ENCODE assay signal across 1 cellular context in the genomic region with DNA sequence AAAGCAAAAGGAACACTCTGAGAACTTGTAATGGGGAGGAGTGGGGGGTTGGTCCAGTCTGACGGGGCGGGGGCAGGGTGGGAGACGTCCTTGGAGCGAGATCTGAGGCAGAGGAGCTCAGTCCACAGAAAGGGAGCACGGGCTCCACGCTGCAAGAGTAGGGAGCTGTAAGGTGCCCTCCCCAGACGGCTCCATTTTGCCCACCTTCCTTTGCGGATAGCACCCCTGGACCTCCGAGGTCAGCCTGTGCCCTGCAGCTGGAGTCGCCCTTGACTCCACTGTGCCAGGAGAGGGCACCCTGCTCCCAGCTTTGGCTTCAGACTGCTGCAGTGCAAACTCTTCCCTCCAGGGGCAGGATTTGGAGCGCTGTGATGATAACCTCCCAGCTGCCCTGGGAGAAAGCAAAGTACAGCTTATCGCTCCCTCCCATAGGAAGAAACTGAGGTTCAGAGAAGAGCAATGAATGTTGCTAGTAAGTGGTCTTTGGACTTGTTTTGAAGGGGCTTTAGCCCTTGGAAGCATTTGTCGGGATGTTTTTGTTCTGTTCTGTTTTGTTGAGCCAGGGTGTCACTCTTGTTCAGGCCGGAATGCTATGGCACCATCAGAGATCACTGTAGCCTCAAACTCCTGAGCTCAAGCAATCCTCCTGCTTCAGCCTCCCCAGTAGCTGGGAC.
A peak's percentile ranks its signal among the peaks of the same experiment; 100 is the strongest.
TF ChIP-seq lines count a peak whose summit lies in the region.

No MANE protein-coding gene starts in this region.

TF ChIP-seq in HepG2, 621 proteins besides CTCF, POLR2A, EP300 and RAD21 (continued from another document):
- TF ChIP-seq HMGA1 (CRISPR knock-in tag; conservative IDR thresholded peaks at IDR 0.05), result no peak
- no peak for TF ChIP-seq AGO2 (optimal IDR thresholded peaks at IDR 0.05; ENCODE audit: low read depth, low read length)
- TF ChIP-seq JDP2 (CRISPR knock-in tag; IDR thresholded peaks at IDR 0.05; ENCODE audit: borderline replicate concordance), result no peak
- TF ChIP-seq NONO (IDR thresholded peaks at IDR 0.05), result no peak
- peak; percentile 94 for TF ChIP-seq NONO (CRISPR knock-in tag; conservative IDR thresholded peaks at IDR 0.05)
- no peak for TF ChIP-seq NCOA5 (CRISPR knock-in tag; IDR thresholded peaks at IDR 0.05)
- TF ChIP-seq, protein P1, sequence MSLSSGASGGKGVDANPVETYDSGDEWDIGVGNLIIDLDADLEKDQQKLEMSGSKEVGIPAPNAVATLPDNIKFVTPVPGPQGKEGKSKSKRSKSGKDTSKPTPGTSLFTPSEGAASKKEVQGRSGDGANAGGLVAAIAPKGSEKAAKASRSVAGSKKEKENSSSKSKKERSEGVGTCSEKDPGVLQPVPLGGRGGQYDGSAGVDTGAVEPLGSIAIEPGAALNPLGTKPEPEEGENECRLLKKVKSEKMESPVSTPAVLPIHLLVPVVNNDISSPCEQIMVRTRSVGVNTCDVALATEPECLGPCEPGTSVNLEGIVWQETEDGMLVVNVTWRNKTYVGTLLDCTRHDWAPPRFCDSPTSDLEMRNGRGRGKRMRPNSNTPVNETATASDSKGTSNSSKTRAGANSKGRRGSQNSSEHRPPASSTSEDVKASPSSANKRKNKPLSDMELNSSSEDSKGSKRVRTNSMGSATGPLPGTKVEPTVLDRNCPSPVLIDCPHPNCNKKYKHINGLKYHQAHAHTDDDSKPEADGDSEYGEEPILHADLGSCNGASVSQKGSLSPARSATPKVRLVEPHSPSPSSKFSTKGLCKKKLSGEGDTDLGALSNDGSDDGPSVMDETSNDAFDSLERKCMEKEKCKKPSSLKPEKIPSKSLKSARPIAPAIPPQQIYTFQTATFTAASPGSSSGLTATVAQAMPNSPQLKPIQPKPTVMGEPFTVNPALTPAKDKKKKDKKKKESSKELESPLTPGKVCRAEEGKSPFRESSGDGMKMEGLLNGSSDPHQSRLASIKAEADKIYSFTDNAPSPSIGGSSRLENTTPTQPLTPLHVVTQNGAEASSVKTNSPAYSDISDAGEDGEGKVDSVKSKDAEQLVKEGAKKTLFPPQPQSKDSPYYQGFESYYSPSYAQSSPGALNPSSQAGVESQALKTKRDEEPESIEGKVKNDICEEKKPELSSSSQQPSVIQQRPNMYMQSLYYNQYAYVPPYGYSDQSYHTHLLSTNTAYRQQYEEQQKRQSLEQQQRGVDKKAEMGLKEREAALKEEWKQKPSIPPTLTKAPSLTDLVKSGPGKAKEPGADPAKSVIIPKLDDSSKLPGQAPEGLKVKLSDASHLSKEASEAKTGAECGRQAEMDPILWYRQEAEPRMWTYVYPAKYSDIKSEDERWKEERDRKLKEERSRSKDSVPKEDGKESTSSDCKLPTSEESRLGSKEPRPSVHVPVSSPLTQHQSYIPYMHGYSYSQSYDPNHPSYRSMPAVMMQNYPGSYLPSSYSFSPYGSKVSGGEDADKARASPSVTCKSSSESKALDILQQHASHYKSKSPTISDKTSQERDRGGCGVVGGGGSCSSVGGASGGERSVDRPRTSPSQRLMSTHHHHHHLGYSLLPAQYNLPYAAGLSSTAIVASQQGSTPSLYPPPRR (CRISPR knock-in tag; IDR thresholded peaks at IDR 0.05; ENCODE audit: borderline replicate concordance), result peak; percentile 88
- peak; percentile 93 for TF ChIP-seq EED (CRISPR knock-in tag; IDR thresholded peaks at IDR 0.05)
- no peak for TF ChIP-seq ZFP36L1 (CRISPR knock-in tag; IDR thresholded peaks at IDR 0.05)
- TF ChIP-seq, protein P2, sequence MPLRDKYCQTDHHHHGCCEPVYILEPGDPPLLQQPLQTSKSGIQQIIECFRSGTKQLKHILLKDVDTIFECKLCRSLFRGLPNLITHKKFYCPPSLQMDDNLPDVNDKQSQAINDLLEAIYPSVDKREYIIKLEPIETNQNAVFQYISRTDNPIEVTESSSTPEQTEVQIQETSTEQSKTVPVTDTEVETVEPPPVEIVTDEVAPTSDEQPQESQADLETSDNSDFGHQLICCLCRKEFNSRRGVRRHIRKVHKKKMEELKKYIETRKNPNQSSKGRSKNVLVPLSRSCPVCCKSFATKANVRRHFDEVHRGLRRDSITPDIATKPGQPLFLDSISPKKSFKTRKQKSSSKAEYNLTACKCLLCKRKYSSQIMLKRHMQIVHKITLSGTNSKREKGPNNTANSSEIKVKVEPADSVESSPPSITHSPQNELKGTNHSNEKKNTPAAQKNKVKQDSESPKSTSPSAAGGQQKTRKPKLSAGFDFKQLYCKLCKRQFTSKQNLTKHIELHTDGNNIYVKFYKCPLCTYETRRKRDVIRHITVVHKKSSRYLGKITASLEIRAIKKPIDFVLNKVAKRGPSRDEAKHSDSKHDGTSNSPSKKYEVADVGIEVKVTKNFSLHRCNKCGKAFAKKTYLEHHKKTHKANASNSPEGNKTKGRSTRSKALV (CRISPR knock-in tag; IDR thresholded peaks at IDR 0.05), result peak; percentile 12; the same call in 1 of the 2 replicates
- TF ChIP-seq, protein P3, sequence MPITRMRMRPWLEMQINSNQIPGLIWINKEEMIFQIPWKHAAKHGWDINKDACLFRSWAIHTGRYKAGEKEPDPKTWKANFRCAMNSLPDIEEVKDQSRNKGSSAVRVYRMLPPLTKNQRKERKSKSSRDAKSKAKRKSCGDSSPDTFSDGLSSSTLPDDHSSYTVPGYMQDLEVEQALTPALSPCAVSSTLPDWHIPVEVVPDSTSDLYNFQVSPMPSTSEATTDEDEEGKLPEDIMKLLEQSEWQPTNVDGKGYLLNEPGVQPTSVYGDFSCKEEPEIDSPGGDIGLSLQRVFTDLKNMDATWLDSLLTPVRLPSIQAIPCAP (CRISPR knock-in tag; IDR thresholded peaks at IDR 0.05; ENCODE audit: low read depth), result no peak
- TF ChIP-seq, protein P4, sequence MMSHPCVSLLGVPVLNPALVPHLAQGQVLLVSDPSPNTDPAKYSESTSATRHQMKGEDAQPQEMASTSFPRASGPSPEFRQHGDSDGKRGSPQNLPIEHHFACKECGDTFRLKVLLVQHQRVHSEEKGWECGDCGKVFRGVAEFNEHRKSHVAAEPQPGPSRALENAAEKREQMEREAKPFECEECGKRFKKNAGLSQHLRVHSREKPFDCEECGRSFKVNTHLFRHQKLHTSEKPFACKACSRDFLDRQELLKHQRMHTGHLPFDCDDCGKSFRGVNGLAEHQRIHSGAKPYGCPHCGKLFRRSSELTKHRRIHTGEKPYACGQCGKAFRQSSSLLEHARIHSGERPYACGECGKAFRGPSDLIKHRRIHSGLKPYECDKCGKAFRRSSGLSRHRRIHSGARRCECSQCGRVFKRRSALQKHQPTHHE (CRISPR knock-in tag; IDR thresholded peaks at IDR 0.05; ENCODE audit: borderline replicate concordance), result peak; percentile 43; the same call in 1 of the 2 replicates
- TF ChIP-seq U2AF1 (optimal IDR thresholded peaks at IDR 0.05; ENCODE audit: low read depth, low read length), result peak; percentile 82
- TF ChIP-seq SIX1 (CRISPR knock-in tag; IDR thresholded peaks at IDR 0.05; ENCODE audit: borderline replicate concordance), result peak; percentile 80
- peak; percentile 24; the same call in 1 of the 2 replicates for TF ChIP-seq ZNF639 (CRISPR knock-in tag; conservative IDR thresholded peaks at IDR 0.05)
- TF ChIP-seq ZNF503 (CRISPR knock-in tag; IDR thresholded peaks at IDR 0.05), result 0 out of 2 replicates have a peak, but pooled peaks have one; percentile 28
- peak; percentile 75 for TF ChIP-seq PHF5A (CRISPR knock-in tag; IDR thresholded peaks at IDR 0.05; ENCODE audit: low read depth, unreplicated experiment)
- TF ChIP-seq WIZ (CRISPR knock-in tag; IDR thresholded peaks at IDR 0.05), result no peak; the same call in 1 of the 2 replicates
- TF ChIP-seq NCOR1 (IDR thresholded peaks at IDR 0.05; ENCODE audit: borderline replicate concordance, low read length), result peak; percentile 71; the same call in 1 of the 2 replicates
- peak; percentile 58; the same call in 1 of the 2 replicates for TF ChIP-seq ZNF720 (CRISPR knock-in tag; IDR thresholded peaks at IDR 0.05)
- TF ChIP-seq TCF12 (IDR thresholded peaks at IDR 0.05), result no peak
- TF ChIP-seq TCF12 (CRISPR knock-in tag; IDR thresholded peaks at IDR 0.05), result no peak
- TF ChIP-seq SKI (IDR thresholded peaks at IDR 0.05; ENCODE audit: partially characterized antibody), result peak; percentile 72
- peak; percentile 93 for TF ChIP-seq KMT2A (CRISPR knock-in tag; IDR thresholded peaks at IDR 0.05)
- no peak for TF ChIP-seq ATF7 (IDR thresholded peaks at IDR 0.05)
- TF ChIP-seq ATF7 (CRISPR knock-in tag; IDR thresholded peaks at IDR 0.05), result no peak
- TF ChIP-seq NR1H2 (CRISPR knock-in tag; IDR thresholded peaks at IDR 0.05; ENCODE audit: borderline replicate concordance, low read depth), result no peak
- TF ChIP-seq PHF20 (CRISPR knock-in tag; IDR thresholded peaks at IDR 0.05), result 0 out of 2 replicates have a peak, but pooled peaks have one; percentile 19
- TF ChIP-seq GRHL1 (CRISPR knock-in tag; conservative IDR thresholded peaks at IDR 0.05), result no peak
- TF ChIP-seq ZNF326 (CRISPR knock-in tag; IDR thresholded peaks at IDR 0.05; ENCODE audit: borderline replicate concordance), result peak; percentile 74
- peak; percentile 80; the same call in 1 of the 2 replicates for TF ChIP-seq TOE1 (CRISPR knock-in tag; IDR thresholded peaks at IDR 0.05)
- TF ChIP-seq PRMT3 (CRISPR knock-in tag; IDR thresholded peaks at IDR 0.05; ENCODE audit: borderline replicate concordance, low read depth), result no peak
- TF ChIP-seq ZNF768 (CRISPR knock-in tag; IDR thresholded peaks at IDR 0.05), result peak; percentile 66
- 0 out of 2 replicates have a peak, but pooled peaks have one; percentile 33 for TF ChIP-seq ZNF766 (CRISPR knock-in tag; IDR thresholded peaks at IDR 0.05; ENCODE audit: borderline replicate concordance)
- TF ChIP-seq FOXC1 (CRISPR knock-in tag; IDR thresholded peaks at IDR 0.05; ENCODE audit: borderline replicate concordance), result peak; percentile 91
- TF ChIP-seq MXD4 (CRISPR knock-in tag; IDR thresholded peaks at IDR 0.05), result peak; percentile 81
- TF ChIP-seq, protein P5, sequence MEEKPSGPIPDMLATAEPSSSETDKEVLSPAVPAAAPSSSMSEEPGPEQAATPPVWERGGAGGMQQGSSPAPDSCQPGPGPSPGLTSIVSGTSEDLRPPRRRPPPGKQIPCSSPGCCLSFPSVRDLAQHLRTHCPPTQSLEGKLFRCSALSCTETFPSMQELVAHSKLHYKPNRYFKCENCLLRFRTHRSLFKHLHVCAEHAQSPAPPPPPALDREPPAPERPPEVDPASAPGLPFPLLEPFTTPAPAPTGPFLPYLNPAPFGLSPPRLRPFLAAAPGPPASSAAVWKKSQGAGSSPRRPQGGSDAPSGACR (CRISPR knock-in tag; IDR thresholded peaks at IDR 0.05), result peak; percentile 94
- TF ChIP-seq MIER2 (CRISPR knock-in tag; IDR thresholded peaks at IDR 0.05), result peak; percentile 85
- peak; percentile 86 for TF ChIP-seq ZNF44 (CRISPR knock-in tag; IDR thresholded peaks at IDR 0.05)
- TF ChIP-seq RARA (CRISPR knock-in tag; IDR thresholded peaks at IDR 0.05), result peak; percentile 76
- no peak for TF ChIP-seq NFIC (IDR thresholded peaks at IDR 0.05; ENCODE audit: low read length)
- TF ChIP-seq ATRX (CRISPR knock-in tag; IDR thresholded peaks at IDR 0.05; ENCODE audit: borderline replicate concordance), result no peak
- no peak for TF ChIP-seq ZNF382 (CRISPR knock-in tag; IDR thresholded peaks at IDR 0.05; ENCODE audit: borderline replicate concordance)
